ENCODE assay signal across 8 cellular contexts in the genomic region with DNA sequence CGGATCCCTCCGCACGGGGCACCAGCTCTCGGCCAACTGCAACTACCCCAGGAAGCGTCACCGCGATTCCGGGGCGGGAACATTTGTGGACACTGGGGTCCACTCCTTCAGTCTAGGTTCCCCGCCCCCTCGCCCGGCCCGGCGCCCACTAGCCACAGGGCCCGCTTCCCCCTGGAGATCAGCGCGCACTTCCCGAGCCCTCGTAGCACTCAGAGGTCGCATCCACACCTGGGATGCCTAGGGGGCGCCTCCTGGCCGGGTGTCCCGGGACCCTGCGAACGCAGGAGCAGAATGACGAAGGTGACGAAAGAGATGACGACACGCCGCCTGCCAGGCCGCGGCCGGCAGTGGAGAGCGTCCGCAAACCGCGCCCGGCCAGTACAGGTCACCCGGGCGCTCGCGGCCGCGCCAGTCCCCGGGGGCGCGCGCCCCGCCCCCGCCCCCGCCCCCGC. TPM values are rescaled to one million over a fixed set of nuclear protein-coding genes. Genes with fewer than 3 reads are reported as not detected.
DNase-seq lines count a peak whose midpoint lies in the region; ATAC-seq lines count a peak whose summit lies in the region.

No MANE protein-coding gene starts in this region.

- peak; percentile 80 for ATAC-seq in HG02798 (IDR thresholded peaks at IDR 0.05; ENCODE audit: poor library complexity, unreplicated experiment)

- peak; percentile 71 for DNase-seq in NCI-H748 (lab: John Stamatoyannopoulos, UW; ENCODE audit: unreplicated experiment)
- no peak for DNase-seq in NCI-H748 treated with DMSO at 0.1 percent for 48 hours (lab: John Stamatoyannopoulos, UW)
- DNase-seq in NCI-H1930 (lab: John Stamatoyannopoulos, UW), result peak; percentile 54 to 76
- peak; percentile 57 for DNase-seq in activated CD4-positive, alpha-beta T cell treated with anti-CD3 and anti-CD28 coated beads for 1 hour
- DNase-seq in cerebellum (ENCODE audit: low spot score), result peak; percentile 90
- DNase-seq in kidney tubule cell (ENCODE audit: low spot score), result peak; percentile 89
- DNase-seq in stimulated activated CD4-positive, alpha-beta T cell treated with anti-CD3 and anti-CD28 coated beads, Interleukin-1b, Interleukin-23, amount 100 ng/mL, for 1 hour (ENCODE audit: low read depth in 2 of 2), result peak; percentile 22 to 27

RNA-seq across cellular contexts. Expression of a gene that starts 0.3 kb away (rescaled TPM):
- 45.9 TPM for total RNA-seq in cerebellum
